ENCODE assay signal across 1 cellular context in genomic region chr2:237456200-237456731, GRCh38.
TF ChIP-seq lines count a peak whose summit lies in the region.

No MANE protein-coding gene starts in this region.

TF ChIP-seq in K562, 482 proteins besides CTCF, POLR2A, EP300 and RAD21 (continued from another document):
- no peak for TF ChIP-seq FOXO4 (CRISPR knock-in tag; IDR thresholded peaks at IDR 0.05)
- no peak for TF ChIP-seq NR2C1 (IDR thresholded peaks at IDR 0.05)
- no peak for TF ChIP-seq NR2C1 (tag; IDR thresholded peaks at IDR 0.05)
- TF ChIP-seq L3MBTL2 (IDR thresholded peaks at IDR 0.05) = peak; percentile 18; the same call in 1 of the 2 replicates
- TF ChIP-seq SRSF3 (IDR thresholded peaks at IDR 0.05; ENCODE audit: insufficient read depth, low read length) = no peak
- no peak for TF ChIP-seq HLTF (IDR thresholded peaks at IDR 0.05)
- no peak for TF ChIP-seq CCNT2 (IDR thresholded peaks at IDR 0.05; ENCODE audit: borderline replicate concordance, extremely low read depth, insufficient read length, low read depth, low read length)
- no peak for TF ChIP-seq SAFB (IDR thresholded peaks at IDR 0.05; ENCODE audit: borderline replicate concordance, low read depth, low read length)
- TF ChIP-seq JUND (IDR thresholded peaks at IDR 0.05; ENCODE audit: borderline replicate concordance, low read depth, low read length) = peak; percentile 23; the same call in 1 of the 2 replicates
- TF ChIP-seq JUND (tag; IDR thresholded peaks at IDR 0.05; ENCODE audit: borderline replicate concordance, low read depth, low read length) = no peak
- TF ChIP-seq PHF8 (IDR thresholded peaks at IDR 0.05; ENCODE audit: borderline replicate concordance, low read length) = no peak
- peak; percentile 55; the same call in 1 of the 2 replicates for TF ChIP-seq MGA (IDR thresholded peaks at IDR 0.05)
- TF ChIP-seq ZFX (CRISPR knock-in tag; IDR thresholded peaks at IDR 0.05) = no peak
- peak; percentile 66 for TF ChIP-seq ATF3 (IDR thresholded peaks at IDR 0.05)
- no peak for TF ChIP-seq ATF3 (CRISPR knock-in tag; conservative IDR thresholded peaks at IDR 0.05)
- TF ChIP-seq ILF3 (IDR thresholded peaks at IDR 0.05; ENCODE audit: borderline replicate concordance) = no peak
- no peak for TF ChIP-seq ZNF3 (CRISPR knock-in tag; IDR thresholded peaks at IDR 0.05)
- TF ChIP-seq XRCC5 (IDR thresholded peaks at IDR 0.05; ENCODE audit: low read depth, low read length) = no peak
- no peak for TF ChIP-seq DEAF1 (CRISPR knock-in tag; IDR thresholded peaks at IDR 0.05)
- TF ChIP-seq ZNF354B (CRISPR knock-in tag; IDR thresholded peaks at IDR 0.05) = no peak
- TF ChIP-seq ZMIZ1 (IDR thresholded peaks at IDR 0.05; ENCODE audit: low read depth in 2 of 2, low read length in 2 of 2) = no peak
- TF ChIP-seq PRPF4 (IDR thresholded peaks at IDR 0.05; ENCODE audit: insufficient read depth, low read depth, low read length, poor library complexity, severe bottlenecking) = no peak
- no peak for TF ChIP-seq CREB3L1 (IDR thresholded peaks at IDR 0.05; ENCODE audit: borderline replicate concordance, low read depth)
- no peak for TF ChIP-seq ZNF212 (CRISPR knock-in tag; IDR thresholded peaks at IDR 0.05)
- no peak for TF ChIP-seq COPS2 (conservative IDR thresholded peaks at IDR 0.05)
